In the genomic region with DNA sequence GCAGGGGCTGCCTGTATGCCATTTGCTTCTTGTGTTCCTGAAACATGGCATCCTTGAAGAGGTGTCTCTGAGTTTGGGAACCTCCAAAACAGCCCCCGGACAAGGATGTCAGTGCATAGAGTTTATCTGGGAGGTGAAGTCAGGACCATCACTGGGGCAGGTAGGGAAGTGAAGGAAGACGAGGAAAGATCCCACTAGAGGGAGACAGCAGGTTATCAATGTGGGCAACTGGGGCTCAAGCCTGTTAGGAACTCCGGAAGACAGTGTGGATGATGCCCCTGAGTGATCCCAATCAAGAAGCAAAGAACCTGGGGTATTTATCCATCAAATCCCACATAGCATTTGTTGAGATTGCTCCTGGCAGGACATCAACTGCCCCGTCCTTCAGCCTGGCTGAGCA, we compare ENCODE assay signal across 17 cellular contexts.
DNase-seq lines count a peak whose midpoint lies in the region; ATAC-seq, FAIRE-seq and TF ChIP-seq lines count a peak whose summit lies in the region.
"Had no signal": no experiment of that assay in that cellular context is flagged by ENCODE, and none has a peak within 500 bp of the region (broad histone marks: within the 10 kb centered on the region; RNA-seq: fewer than 3 reads in every experiment).

No MANE protein-coding gene starts in this region.

- H3K4me3 Mint-ChIP-seq in WTC11: no peak overlapping the region
- H3K4me3 Mint-ChIP-seq: activated naive CD8-positive, alpha-beta T cell treated with anti-CD3 and anti-CD28 coated beads, Interleukin-2, amount 10 ng/mL, durations not matched to agents 7 days and 5 days; stimulated activated memory B cell treated with anti-CD40 and anti-IgM and Interleukin-4, amounts not matched to agents 10 μg/mL and 1 μg/mL and 100 μg/mL, for 72 hours had no signal

- CTCF ChIA-PET in WTC11 (lab: Charles Lee): interaction anchor here (0.6 to 1.6 kb wide), 7 partner anchors 10 to 406 kb away, joined by 3 to 19 read pairs (median 4); no protein-coding TSS in a partner anchor

- no peak for TF ChIP-seq CTCF in WTC11 (IDR thresholded peaks at IDR 0.05)

- H3K27ac Mint-ChIP-seq in WTC11: no peak overlapping the region
- H3K27ac Mint-ChIP-seq: activated naive CD8-positive, alpha-beta T cell treated with anti-CD3 and anti-CD28 coated beads, Interleukin-2, amount 10 ng/mL, durations not matched to agents 7 days and 5 days; stimulated activated memory B cell treated with anti-CD40 and anti-IgM and Interleukin-4, amounts not matched to agents 10 μg/mL and 1 μg/mL and 100 μg/mL, for 72 hours had no signal

- peak; percentile 39 for DNase-seq in ELF-1 (ENCODE audit: low read depth, low spot score)
- peak; percentile 17 for DNase-seq in NCI-H146 (lab: John Stamatoyannopoulos, UW)
- no peak for DNase-seq in WTC11 (ENCODE audit: low spot score)
- peak; percentile 40 for DNase-seq in iPS-NIHi11 (ENCODE audit: low spot score)
- DNase-seq in NCI-H1048 (lab: John Stamatoyannopoulos, UW): no peak
- DNase-seq in UCSD-AML1 (lab: John Stamatoyannopoulos, UW; ENCODE audit: unreplicated experiment): no peak
- no peak for DNase-seq in frontal cortex (ENCODE audit: low spot score in 2 of 2)
- no peak for DNase-seq in NCI-H1105 treated with DMSO at 0.1 percent for 48 hours (lab: John Stamatoyannopoulos, UW)
- DNase-seq: activated CD4-positive, alpha-beta T cell treated with anti-CD3 and anti-CD28 coated beads for 48 hours; activated naive CD8-positive, alpha-beta T cell treated with anti-CD3 and anti-CD28 coated beads, Interleukin-2, amount 10 ng/mL, durations not matched to agents 7 days and 5 days; activated T-cell treated with anti-CD3 and anti-CD28 coated beads, Interleukin-2, amount 50 U/mL, for 1 hour; central memory CD4-positive, alpha-beta T cell; glutamatergic neuron; kidney glomerular epithelial cell; NCI-H526 treated with DMSO at 0.1 percent for 48 hours; small intestine had no signal

- peaks cover 6% of the 10 kb centered on the region; the same call in 1 of the 2 replicates for H3K4me1 Mint-ChIP-seq in WTC11
- H3K4me1 Mint-ChIP-seq: activated naive CD8-positive, alpha-beta T cell treated with anti-CD3 and anti-CD28 coated beads, Interleukin-2, amount 10 ng/mL, durations not matched to agents 7 days and 5 days; stimulated activated memory B cell treated with anti-CD40 and anti-IgM and Interleukin-4, amounts not matched to agents 10 μg/mL and 1 μg/mL and 100 μg/mL, for 72 hours had no signal

- H3K36me3 Mint-ChIP-seq in WTC11: no peaks in the 10 kb centered on the region
- H3K36me3 Mint-ChIP-seq: activated naive CD8-positive, alpha-beta T cell treated with anti-CD3 and anti-CD28 coated beads, Interleukin-2, amount 10 ng/mL, durations not matched to agents 7 days and 5 days; stimulated activated memory B cell treated with anti-CD40 and anti-IgM and Interleukin-4, amounts not matched to agents 10 μg/mL and 1 μg/mL and 100 μg/mL, for 72 hours had no signal

- FAIRE-seq in frontal cortex (lab: Jason Lieb, UNC): no peak
- FAIRE-seq: small intestine had no signal

- peak; percentile 87 for ATAC-seq in WTC11
- ATAC-seq: stimulated activated memory B cell treated with anti-CD40 and anti-IgM and Interleukin-4, amounts not matched to agents 10 μg/mL and 1 μg/mL and 100 μg/mL, for 72 hours had no signal

- no peaks in the 10 kb centered on the region for H3K9me3 Mint-ChIP-seq in WTC11
- H3K9me3 Mint-ChIP-seq: activated naive CD8-positive, alpha-beta T cell treated with anti-CD3 and anti-CD28 coated beads, Interleukin-2, amount 10 ng/mL, durations not matched to agents 7 days and 5 days; stimulated activated memory B cell treated with anti-CD40 and anti-IgM and Interleukin-4, amounts not matched to agents 10 μg/mL and 1 μg/mL and 100 μg/mL, for 72 hours had no signal

- POLR2A ChIA-PET in WTC11 (lab: Charles Lee): no interaction called here

- peaks cover 4% of the 10 kb centered on the region; the same call in 1 of the 2 replicates for H3K27me3 Mint-ChIP-seq in WTC11 (ENCODE audit: low read depth)

TF ChIP-seq in WTC11, 78 proteins besides CTCF, POLR2A, EP300 and RAD21 (continues in another document):
- TF ChIP-seq, protein P1, sequence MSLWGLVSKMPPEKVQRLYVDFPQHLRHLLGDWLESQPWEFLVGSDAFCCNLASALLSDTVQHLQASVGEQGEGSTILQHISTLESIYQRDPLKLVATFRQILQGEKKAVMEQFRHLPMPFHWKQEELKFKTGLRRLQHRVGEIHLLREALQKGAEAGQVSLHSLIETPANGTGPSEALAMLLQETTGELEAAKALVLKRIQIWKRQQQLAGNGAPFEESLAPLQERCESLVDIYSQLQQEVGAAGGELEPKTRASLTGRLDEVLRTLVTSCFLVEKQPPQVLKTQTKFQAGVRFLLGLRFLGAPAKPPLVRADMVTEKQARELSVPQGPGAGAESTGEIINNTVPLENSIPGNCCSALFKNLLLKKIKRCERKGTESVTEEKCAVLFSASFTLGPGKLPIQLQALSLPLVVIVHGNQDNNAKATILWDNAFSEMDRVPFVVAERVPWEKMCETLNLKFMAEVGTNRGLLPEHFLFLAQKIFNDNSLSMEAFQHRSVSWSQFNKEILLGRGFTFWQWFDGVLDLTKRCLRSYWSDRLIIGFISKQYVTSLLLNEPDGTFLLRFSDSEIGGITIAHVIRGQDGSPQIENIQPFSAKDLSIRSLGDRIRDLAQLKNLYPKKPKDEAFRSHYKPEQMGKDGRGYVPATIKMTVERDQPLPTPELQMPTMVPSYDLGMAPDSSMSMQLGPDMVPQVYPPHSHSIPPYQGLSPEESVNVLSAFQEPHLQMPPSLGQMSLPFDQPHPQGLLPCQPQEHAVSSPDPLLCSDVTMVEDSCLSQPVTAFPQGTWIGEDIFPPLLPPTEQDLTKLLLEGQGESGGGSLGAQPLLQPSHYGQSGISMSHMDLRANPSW (CRISPR knock-in tag; conservative IDR thresholded peaks at IDR 0.05; ENCODE audit: low read depth): no peak
- TF ChIP-seq, protein P2, sequence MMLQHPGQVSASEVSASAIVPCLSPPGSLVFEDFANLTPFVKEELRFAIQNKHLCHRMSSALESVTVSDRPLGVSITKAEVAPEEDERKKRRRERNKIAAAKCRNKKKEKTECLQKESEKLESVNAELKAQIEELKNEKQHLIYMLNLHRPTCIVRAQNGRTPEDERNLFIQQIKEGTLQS (CRISPR knock-in tag; conservative IDR thresholded peaks at IDR 0.05): no peak
- no peak for TF ChIP-seq JAZF1 (CRISPR knock-in tag; IDR thresholded peaks at IDR 0.05)
- no peak for TF ChIP-seq EMX1 (CRISPR knock-in tag; IDR thresholded peaks at IDR 0.05)
- no peak for TF ChIP-seq RORB (CRISPR knock-in tag; IDR thresholded peaks at IDR 0.05)
- TF ChIP-seq, protein P3, sequence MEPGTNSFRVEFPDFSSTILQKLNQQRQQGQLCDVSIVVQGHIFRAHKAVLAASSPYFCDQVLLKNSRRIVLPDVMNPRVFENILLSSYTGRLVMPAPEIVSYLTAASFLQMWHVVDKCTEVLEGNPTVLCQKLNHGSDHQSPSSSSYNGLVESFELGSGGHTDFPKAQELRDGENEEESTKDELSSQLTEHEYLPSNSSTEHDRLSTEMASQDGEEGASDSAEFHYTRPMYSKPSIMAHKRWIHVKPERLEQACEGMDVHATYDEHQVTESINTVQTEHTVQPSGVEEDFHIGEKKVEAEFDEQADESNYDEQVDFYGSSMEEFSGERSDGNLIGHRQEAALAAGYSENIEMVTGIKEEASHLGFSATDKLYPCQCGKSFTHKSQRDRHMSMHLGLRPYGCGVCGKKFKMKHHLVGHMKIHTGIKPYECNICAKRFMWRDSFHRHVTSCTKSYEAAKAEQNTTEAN (CRISPR knock-in tag; IDR thresholded peaks at IDR 0.05): no peak
- no peak for TF ChIP-seq NFYB (CRISPR knock-in tag; conservative IDR thresholded peaks at IDR 0.05; ENCODE audit: low read depth)
- TF ChIP-seq, protein P4, sequence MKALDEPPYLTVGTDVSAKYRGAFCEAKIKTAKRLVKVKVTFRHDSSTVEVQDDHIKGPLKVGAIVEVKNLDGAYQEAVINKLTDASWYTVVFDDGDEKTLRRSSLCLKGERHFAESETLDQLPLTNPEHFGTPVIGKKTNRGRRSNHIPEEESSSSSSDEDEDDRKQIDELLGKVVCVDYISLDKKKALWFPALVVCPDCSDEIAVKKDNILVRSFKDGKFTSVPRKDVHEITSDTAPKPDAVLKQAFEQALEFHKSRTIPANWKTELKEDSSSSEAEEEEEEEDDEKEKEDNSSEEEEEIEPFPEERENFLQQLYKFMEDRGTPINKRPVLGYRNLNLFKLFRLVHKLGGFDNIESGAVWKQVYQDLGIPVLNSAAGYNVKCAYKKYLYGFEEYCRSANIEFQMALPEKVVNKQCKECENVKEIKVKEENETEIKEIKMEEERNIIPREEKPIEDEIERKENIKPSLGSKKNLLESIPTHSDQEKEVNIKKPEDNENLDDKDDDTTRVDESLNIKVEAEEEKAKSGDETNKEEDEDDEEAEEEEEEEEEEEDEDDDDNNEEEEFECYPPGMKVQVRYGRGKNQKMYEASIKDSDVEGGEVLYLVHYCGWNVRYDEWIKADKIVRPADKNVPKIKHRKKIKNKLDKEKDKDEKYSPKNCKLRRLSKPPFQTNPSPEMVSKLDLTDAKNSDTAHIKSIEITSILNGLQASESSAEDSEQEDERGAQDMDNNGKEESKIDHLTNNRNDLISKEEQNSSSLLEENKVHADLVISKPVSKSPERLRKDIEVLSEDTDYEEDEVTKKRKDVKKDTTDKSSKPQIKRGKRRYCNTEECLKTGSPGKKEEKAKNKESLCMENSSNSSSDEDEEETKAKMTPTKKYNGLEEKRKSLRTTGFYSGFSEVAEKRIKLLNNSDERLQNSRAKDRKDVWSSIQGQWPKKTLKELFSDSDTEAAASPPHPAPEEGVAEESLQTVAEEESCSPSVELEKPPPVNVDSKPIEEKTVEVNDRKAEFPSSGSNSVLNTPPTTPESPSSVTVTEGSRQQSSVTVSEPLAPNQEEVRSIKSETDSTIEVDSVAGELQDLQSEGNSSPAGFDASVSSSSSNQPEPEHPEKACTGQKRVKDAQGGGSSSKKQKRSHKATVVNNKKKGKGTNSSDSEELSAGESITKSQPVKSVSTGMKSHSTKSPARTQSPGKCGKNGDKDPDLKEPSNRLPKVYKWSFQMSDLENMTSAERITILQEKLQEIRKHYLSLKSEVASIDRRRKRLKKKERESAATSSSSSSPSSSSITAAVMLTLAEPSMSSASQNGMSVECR (CRISPR knock-in tag; IDR thresholded peaks at IDR 0.05; ENCODE audit: borderline replicate concordance): no peak
- TF ChIP-seq CREB1 (CRISPR knock-in tag; IDR thresholded peaks at IDR 0.05): no peak
- TF ChIP-seq, protein P5, sequence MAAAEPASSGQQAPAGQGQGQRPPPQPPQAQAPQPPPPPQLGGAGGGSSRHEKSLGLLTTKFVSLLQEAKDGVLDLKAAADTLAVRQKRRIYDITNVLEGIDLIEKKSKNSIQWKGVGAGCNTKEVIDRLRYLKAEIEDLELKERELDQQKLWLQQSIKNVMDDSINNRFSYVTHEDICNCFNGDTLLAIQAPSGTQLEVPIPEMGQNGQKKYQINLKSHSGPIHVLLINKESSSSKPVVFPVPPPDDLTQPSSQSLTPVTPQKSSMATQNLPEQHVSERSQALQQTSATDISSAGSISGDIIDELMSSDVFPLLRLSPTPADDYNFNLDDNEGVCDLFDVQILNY (CRISPR knock-in tag; IDR thresholded peaks at IDR 0.05): no peak
- no peak for TF ChIP-seq SMAD3 (CRISPR knock-in tag; IDR thresholded peaks at IDR 0.05; ENCODE audit: borderline replicate concordance)

Comparison
In these comparisons a context has a peak if more than half of its experiments do, and no peak if none do; other contexts are left out.
1. DNase-seq: peak in ELF-1 (single experiment), NCI-H146 (single experiment) and iPS-NIHi11 (single experiment); none in WTC11 (single experiment), NCI-H1048 (single experiment), UCSD-AML1 (single experiment), frontal cortex (0 of 2) and NCI-H1105 treated with DMSO at 0.1 percent for 48 hours (single experiment).